ENCODE assay signal across 23 cellular contexts in genomic region chr14:26403760-26404159, GRCh38.
"Had no signal": no experiment of that assay in that cellular context is flagged by ENCODE, and none has a peak within 500 bp of the region (broad histone marks: within the 10 kb centered on the region; RNA-seq: fewer than 3 reads in every experiment).

No MANE protein-coding gene starts in this region.

- ATAC-seq: activated CD8-positive, alpha-beta memory T cell treated with anti-CD3 and anti-CD28 coated beads, Interleukin-2, amount 10 ng/mL, durations not matched to agents 7 days and 5 days; activated naive CD4-positive, alpha-beta T cell treated with anti-CD3 and anti-CD28 coated beads, Interleukin-2, amount 50 U/mL, for 72 hours; activated naive CD8-positive, alpha-beta T cell treated with anti-CD3 and anti-CD28 coated beads, Interleukin-2, amount 50 U/mL, for 24 hours; body of pancreas; PC-3 had no signal

- H3K27ac ChIP-seq: ascending aorta, body of pancreas had no signal

- H3K4me3 ChIP-seq: ascending aorta, body of pancreas, MG63 had no signal

- H3K9me3 ChIP-seq: ascending aorta, body of pancreas, MG63 had no signal

- DNase-seq: activated B cell treated with CpG ODN at 0.5 μM for 24 hours; activated CD4-positive, alpha-beta T cell treated with anti-CD3 and anti-CD28 coated beads for 1 hour; activated CD4-positive, alpha-beta T cell treated with anti-CD3 and anti-CD28 coated beads, Interleukin-2, amount 10 ng/mL, durations not matched to agents 24 days and 14 days; activated CD4-positive, alpha-beta T cell treated with anti-CD3 and anti-CD28 coated beads, Interleukin-2, amount 50 U/mL, for 48 hours; activated CD8-positive, alpha-beta memory T cell treated with anti-CD3 and anti-CD28 coated beads, Interleukin-2, amount 10 ng/mL, durations not matched to agents 7 days and 5 days; activated effector memory CD4-positive, alpha-beta T cell treated with Interleukin-2 at 50 U/mL for 16 hours; activated naive CD4-positive, alpha-beta T cell; activated naive CD8-positive, alpha-beta T cell treated with anti-CD3 and anti-CD28 coated beads, Interleukin-2, amount 50 U/mL, for 24 hours; activated T-cell treated with anti-CD3 and anti-CD28 coated beads, Interleukin-2, amount 50 U/mL, for 24 hours; amniotic stem cell; body of pancreas; MG63; MV-4-11; NCI-H1092 treated with DMSO at 0.1 percent for 48 hours; NCI-H1417 treated with DMSO at 0.1 percent for 48 hours; NCI-H1694 treated with DMSO at 0.1 percent for 48 hours; NCI-H2029 treated with DMSO at 0.1 percent for 48 hours; NCI-H345; NCI-H510A treated with DMSO at 0.1 percent for 48 hours; PC-3; SHP77 treated with DMSO at 0.1 percent for 48 hours had no signal

- H3K36me3 ChIP-seq: ascending aorta, MG63 had no signal

- H3K27me3 ChIP-seq: ascending aorta, body of pancreas, MG63 had no signal

- H3K4me1 ChIP-seq: ascending aorta, body of pancreas had no signal
